In genomic region chr19:19170053-19170945, GRCh38 we compare ENCODE assay signal across 9 cellular contexts. TPM values are rescaled to one million over a fixed set of nuclear protein-coding genes. Genes with fewer than 3 reads are reported as not detected.
DNase-seq lines count a peak whose midpoint lies in the region; ATAC-seq, FAIRE-seq and TF ChIP-seq lines count a peak whose summit lies in the region.
"Had no signal": no experiment of that assay in that cellular context is flagged by ENCODE, and none has a peak within 500 bp of the region (broad histone marks: within the 10 kb centered on the region; RNA-seq: fewer than 3 reads in every experiment).

Gene MEF2B, minus strand, starts transcription at chr19:19170263. Its CDS starts 19,528 bp downstream, at chr19:19150735.

- CTCF ChIA-PET in HepG2 (lab: Yijun Ruan, JAX; ENCODE audit: low intra/inter-chr PET ratio, low total read pairs), result no interaction called here

- TF ChIP-seq EP300 in HepG2 (IDR thresholded peaks at IDR 0.05; ENCODE audit: low read depth in 2 of 2, low read length in 2 of 2) (no peak), HepG2 (CRISPR knock-in tag; IDR thresholded peaks at IDR 0.05; ENCODE audit: borderline replicate concordance) (no peak)

- H3K9ac ChIP-seq in HepG2 (ENCODE audit: insufficient read depth, low read depth, low read length), result peak within 1 kb of the TSS; percentile 53

- no TSS peak for BruUV-seq in HepG2 (replicated peaks; lab: Mats Ljungman, UMichigan)

- ATAC-seq in HG02798 (IDR thresholded peaks at IDR 0.05; ENCODE audit: poor library complexity, unreplicated experiment) (peak; percentile 93), HepG2 (peak; percentile 92)

- in situ Hi-C loops in GM13977 (cut with MboI; ENCODE audit: low pct_unique_long_range_greater_than_20kb, low sequenced_read_pairs, unreplicated experiment), result loop anchor here (25.0 kb wide), 1 partner anchor 317 kb away; no protein-coding TSS in a partner anchor
- in situ Hi-C loops in HepG2 (cut with HindIII; ENCODE audit: extremely low pct_ligation_motif_present, low pct_unique_long_range_greater_than_20kb), result no loop called here

- no peaks in the 10 kb centered on the region for H4K20me1 ChIP-seq in HepG2 (ENCODE audit: insufficient read depth, low read length)

- no peak for TF ChIP-seq CTCF in GM13977 (IDR thresholded peaks at IDR 0.05; ENCODE audit: extremely low read depth, insufficient read depth, missing control alignments)
- no peak for TF ChIP-seq CTCF in coronary artery (IDR thresholded peaks at IDR 0.05)
- no peak for TF ChIP-seq CTCF in HepG2 (CRISPR knock-in tag; IDR thresholded peaks at IDR 0.05)

- H3K27ac ChIP-seq in coronary artery, result no peak within 1 kb of the TSS
- H3K27ac ChIP-seq in HepG2 (ENCODE audit: extremely low read length, insufficient read depth, low read length), result no peak within 1 kb of the TSS

- peak; percentile 34 for FAIRE-seq in HepG2 (lab: Jason Lieb, UNC)
- FAIRE-seq: islet of Langerhans had no signal

- H2AFZ ChIP-seq in HepG2 (ENCODE audit: low read length), result no peak within 1 kb of the TSS

- no peak for TF ChIP-seq RAD21 in HepG2 (CRISPR knock-in tag; IDR thresholded peaks at IDR 0.05)

- intact Hi-C loops in HepG2 (cut with micrococcal nuclease; ENCODE audit: unreplicated experiment), result loop anchor here (5.0 kb wide), 1 partner anchor 33 kb away; the partner anchor contains the start of gene TMEM161A

- no peaks in the 10 kb centered on the region for H3K27me3 ChIP-seq in HepG2 (ENCODE audit: control insufficient read depth in 1 of 2, insufficient read depth in 2 of 2, low read length in 2 of 2)

- H3K4me2 ChIP-seq in HepG2 (ENCODE audit: low read depth, low read length), result peak within 1 kb of the TSS; percentile 92

- no peaks in the 10 kb centered on the region for H3K79me2 ChIP-seq in HepG2 (ENCODE audit: insufficient read depth, low read length)

- 30% methylated on average over 36 of the region's 57 CpGs for WGBS in HepG2 (ENCODE audit: low lambda C conversion rate)

- H3K4me1 ChIP-seq in HepG2 (ENCODE audit: insufficient read depth, low read length), result peaks cover 63% of the 10 kb centered on the region

- peak; percentile 96 for DNase-seq in GM13977 (ENCODE audit: low spot score)
- DNase-seq in NCI-H2171 (lab: John Stamatoyannopoulos, UW), result peak; percentile 82
- peak; percentile 91 for DNase-seq in activated CD4-positive, alpha-beta T cell treated with anti-CD3 and anti-CD28 coated beads for 48 hours
- DNase-seq in coronary artery (ENCODE audit: low spot score), result no peak
- DNase-seq in HepG2 (ENCODE audit: low spot score), result peak; percentile 80
- DNase-seq in stimulated activated CD4-positive, alpha-beta T cell treated with anti-CD3 and anti-CD28 coated beads, TNF-alpha, amount 100 ng/mL, for 24 hours (ENCODE audit: low read depth in 3 of 3), result peak; percentile 56 to 85 (median 63)
- no peak for DNase-seq in HK-2 (ENCODE audit: unreplicated experiment)

- TF ChIP-seq POLR2A in HepG2 (IDR thresholded peaks at IDR 0.05; ENCODE audit: insufficient read depth in 1 of 2, low read depth in 2 of 2, low read length in 2 of 2), result peak in 1 of 2 experiments; percentile 46; a peak in 2 of 4 replicates

- H3K36me3 ChIP-seq in HepG2 (replicated peaks in 1 of 2; ENCODE audit: control insufficient read depth in 1 of 2, insufficient read depth in 2 of 2, low read length in 2 of 2), result no peaks in the 10 kb centered on the region

- POLR2A ChIA-PET in HepG2 (lab: Yijun Ruan, JAX), result interaction anchor here (0.6 to 1.4 kb wide), 6 partner anchors 12 to 619 kb away, joined by 3 to 11 read pairs (median 4); partner anchors contain the start of genes BORCS8 and NR2C2AP

- H3K4me3 ChIP-seq in coronary artery (peak within 1 kb of the TSS; percentile 65), HepG2 (replicated peaks in 1 of 3; ENCODE audit: insufficient read depth in 1 of 3, low read depth in 2 of 3, low read length in 3 of 3) (peak within 1 kb of the TSS; percentile 35 to 70 (median 54))

- no peaks in the 10 kb centered on the region for H3K9me3 ChIP-seq in HepG2 (ENCODE audit: low read length)

TF ChIP-seq in HepG2, 621 proteins besides CTCF, POLR2A, EP300 and RAD21 (continues in another document):
- TF ChIP-seq ZMYM3 (CRISPR knock-in tag; IDR thresholded peaks at IDR 0.05) (no peak), JARID2 (CRISPR knock-in tag; IDR thresholded peaks at IDR 0.05; ENCODE audit: insufficient replicate concordance) (no peak), SALL2 (CRISPR knock-in tag; IDR thresholded peaks at IDR 0.05) (peak; percentile 61; the same call in 1 of the 2 replicates), ZNF687 (CRISPR knock-in tag; IDR thresholded peaks at IDR 0.05) (peak; percentile 86), NONO (IDR thresholded peaks at IDR 0.05) (no peak), NONO (CRISPR knock-in tag; conservative IDR thresholded peaks at IDR 0.05) (0 out of 2 replicates have a peak, but pooled peaks have one; percentile 23), PRMT3 (CRISPR knock-in tag; IDR thresholded peaks at IDR 0.05; ENCODE audit: borderline replicate concordance, low read depth) (no peak), CHD4 (IDR thresholded peaks at IDR 0.05; ENCODE audit: borderline replicate concordance, low read length) (no peak)
- TF ChIP-seq, protein P1, sequence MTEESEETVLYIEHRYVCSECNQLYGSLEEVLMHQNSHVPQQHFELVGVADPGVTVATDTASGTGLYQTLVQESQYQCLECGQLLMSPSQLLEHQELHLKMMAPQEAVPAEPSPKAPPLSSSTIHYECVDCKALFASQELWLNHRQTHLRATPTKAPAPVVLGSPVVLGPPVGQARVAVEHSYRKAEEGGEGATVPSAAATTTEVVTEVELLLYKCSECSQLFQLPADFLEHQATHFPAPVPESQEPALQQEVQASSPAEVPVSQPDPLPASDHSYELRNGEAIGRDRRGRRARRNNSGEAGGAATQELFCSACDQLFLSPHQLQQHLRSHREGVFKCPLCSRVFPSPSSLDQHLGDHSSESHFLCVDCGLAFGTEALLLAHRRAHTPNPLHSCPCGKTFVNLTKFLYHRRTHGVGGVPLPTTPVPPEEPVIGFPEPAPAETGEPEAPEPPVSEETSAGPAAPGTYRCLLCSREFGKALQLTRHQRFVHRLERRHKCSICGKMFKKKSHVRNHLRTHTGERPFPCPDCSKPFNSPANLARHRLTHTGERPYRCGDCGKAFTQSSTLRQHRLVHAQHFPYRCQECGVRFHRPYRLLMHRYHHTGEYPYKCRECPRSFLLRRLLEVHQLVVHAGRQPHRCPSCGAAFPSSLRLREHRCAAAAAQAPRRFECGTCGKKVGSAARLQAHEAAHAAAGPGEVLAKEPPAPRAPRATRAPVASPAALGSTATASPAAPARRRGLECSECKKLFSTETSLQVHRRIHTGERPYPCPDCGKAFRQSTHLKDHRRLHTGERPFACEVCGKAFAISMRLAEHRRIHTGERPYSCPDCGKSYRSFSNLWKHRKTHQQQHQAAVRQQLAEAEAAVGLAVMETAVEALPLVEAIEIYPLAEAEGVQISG (CRISPR knock-in tag; IDR thresholded peaks at IDR 0.05), result no peak; the same call in 1 of the 2 replicates

RNA-seq across cellular contexts. Expression of gene MEF2B, which starts in this region (rescaled TPM):
- 0.44 and 1.2 TPM in 2 replicates for total RNA-seq in HepG2 (2016; rRNA removed; fragmentation: Illumina TruSeq; extraction: Trizol)
- total RNA-seq in HepG2 (2016; cell fraction: cytosol; rRNA removed; fragmentation: Illumina TruSeq; extraction: Trizol; ENCODE audit: low read depth), result 0.81 and 1.1 TPM in 2 replicates
- total RNA-seq in HepG2 (2016; cell fraction: insoluble cytoplasmic fraction; rRNA removed; fragmentation: Illumina TruSeq; extraction: Trizol), result 0.41 TPM in 1 of 2 replicates, not detected in the other
- 0.46 and 1.8 TPM in 2 replicates for total RNA-seq in HepG2 (2016; cell fraction: membrane; rRNA removed; fragmentation: Illumina TruSeq; extraction: Trizol)
- 0.81 and 1.6 TPM in 2 replicates for total RNA-seq in HepG2 (2016; cell fraction: nucleus; rRNA removed; fragmentation: Illumina TruSeq; extraction: Trizol)
- 1.7 and 2.3 TPM in 2 replicates for polyA plus RNA-seq in HepG2 (2011; rRNA removed)
- 2.1 and 2.9 TPM in 2 replicates for polyA plus RNA-seq in HepG2 (2011; cell fraction: cytosol; rRNA removed)
- polyA plus RNA-seq in HepG2 (2011; cell fraction: nucleus; rRNA removed), result 4.0 and 4.5 TPM in 2 replicates
- 2.2 and 4.4 TPM in 2 replicates for polyA plus RNA-seq in HepG2 (2012)
- polyA plus RNA-seq in HepG2 (2016; cell fraction: cytosol; fragmentation: Illumina TruSeq; extraction: Trizol; ENCODE audit: low read depth), result 0.86 and 1.1 TPM in 2 replicates
- polyA plus RNA-seq in HepG2 (2016; cell fraction: insoluble cytoplasmic fraction; fragmentation: Illumina TruSeq; extraction: Trizol; ENCODE audit: low read depth), result 0.42 and 1.8 TPM in 2 replicates
- 0.38 and 1.1 TPM in 2 replicates for polyA plus RNA-seq in HepG2 (2016; cell fraction: membrane; fragmentation: Illumina TruSeq; extraction: Trizol; ENCODE audit: low read depth)
- polyA plus RNA-seq in HepG2 (2016; cell fraction: nucleus; fragmentation: Illumina TruSeq; extraction: Trizol; ENCODE audit: insufficient read depth, low read depth), result 2.1 and 3.9 TPM in 2 replicates
- polyA minus RNA-seq in HepG2 (2011; rRNA and poly(A)+ RNA removed; ENCODE audit: low replicate concordance), result 0.33 and 1.1 TPM in 2 replicates
- polyA minus RNA-seq in HepG2 (2011; cell fraction: cytosol; rRNA and poly(A)+ RNA removed), result 1.2 TPM in 1 of 2 replicates, not detected in the other
- polyA minus RNA-seq in HepG2 (2011; cell fraction: nucleus; rRNA and poly(A)+ RNA removed), result 1.4 and 2.0 TPM in 2 replicates

Comparison
In these comparisons a context has a peak if more than half of its experiments do, and no peak if none do; other contexts are left out.
1. DNase-seq: peak in GM13977 (single experiment), NCI-H2171 (single experiment), activated CD4-positive, alpha-beta T cell treated with anti-CD3 and anti-CD28 coated beads for 48 hours (single experiment), HepG2 (single experiment) and stimulated activated CD4-positive, alpha-beta T cell treated with anti-CD3 and anti-CD28 coated beads, TNF-alpha, amount 100 ng/mL, for 24 hours (3 of 3); none in coronary artery (single experiment) and HK-2 (single experiment).